In genomic region chr2:178377046-178377445, GRCh38 we compare ENCODE assay signal across 31 cellular contexts.
"Had no signal": no experiment of that assay in that cellular context is flagged by ENCODE, and none has a peak within 500 bp of the region (broad histone marks: within the 10 kb centered on the region; RNA-seq: fewer than 3 reads in every experiment).

No MANE protein-coding gene starts in this region.

- H3K4me1 Mint-ChIP-seq: memory B cell; neural crest cell; stimulated activated naive CD8-positive, alpha-beta T cell treated with anti-CD3 and anti-CD28 coated beads, Interleukin-15, amount 100 ng/mL, for 72 hours had no signal

- H3K36me3 ChIP-seq: lower lobe of right lung, neutrophil, pancreas, right lobe of liver, transverse colon, upper lobe of right lung, uterus had no signal

- H3K9me3 ChIP-seq: gastroesophageal sphincter, heart right ventricle, left ventricle myocardium inferior, lower lobe of right lung, neutrophil, pancreas, right lobe of liver, suprapubic skin, transverse colon, upper lobe of right lung, uterus had no signal

- DNase-seq: dorsolateral prefrontal cortex; effector CD4-positive, alpha-beta T cell; foreskin keratinocyte; glutamatergic neuron; heart right ventricle; hippocampal formation; islet precursor cell; kidney glomerular epithelial cell; left colon; left ventricle myocardium inferior; lower lobe of right lung; pancreas; right lobe of liver; small intestine; stimulated activated CD4-positive, alpha-beta T cell treated with anti-CD3 and anti-CD28 coated beads, Interleukin-1b, Interleukin-23, amount 100 ng/mL, for 48 hours; stimulated activated CD4-positive, alpha-beta T cell treated with anti-CD3 and anti-CD28 coated beads, Interleukin-4, amount 100 ng/mL, for 1 hour; stimulated activated CD8-positive, alpha-beta memory T cell treated with anti-CD3 and anti-CD28 coated beads, Interleukin-4, amount 100 ng/mL, for 48 hours; stimulated activated naive CD4-positive, alpha-beta T cell; stimulated activated naive CD8-positive, alpha-beta T cell treated with anti-CD3 and anti-CD28 coated beads, Interleukin-15, amount 100 ng/mL, for 72 hours; transverse colon; upper lobe of right lung; uterus had no signal

- H3K27me3 ChIP-seq: dorsolateral prefrontal cortex, foreskin keratinocyte, gastroesophageal sphincter, heart right ventricle, neutrophil, pancreas, right lobe of liver, suprapubic skin, transverse colon, upper lobe of right lung, uterus had no signal

- H3K4me1 ChIP-seq: gastroesophageal sphincter, heart right ventricle, left ventricle myocardium inferior, lower lobe of right lung, pancreas, right lobe of liver, suprapubic skin, transverse colon, upper lobe of right lung, uterus had no signal

- ATAC-seq: esophagus mucosa; foreskin keratinocyte; gastroesophageal sphincter; heart right ventricle; left colon; lower lobe of right lung; pancreas; right lobe of liver; stimulated activated naive CD8-positive, alpha-beta T cell treated with anti-CD3 and anti-CD28 coated beads, Interleukin-15, amount 100 ng/mL, for 72 hours; upper lobe of right lung had no signal

- H3K4me3 ChIP-seq: coronary artery, dorsolateral prefrontal cortex, gastroesophageal sphincter, heart right ventricle, left ventricle myocardium inferior, lower lobe of right lung, pancreas, right lobe of liver, suprapubic skin, transverse colon, upper lobe of right lung, uterus had no signal

- FAIRE-seq: pancreas, small intestine had no signal

- H3K27ac ChIP-seq: coronary artery, dorsolateral prefrontal cortex, epithelial cell of prostate, foreskin keratinocyte, gastroesophageal sphincter, heart right ventricle, left ventricle myocardium inferior, lower lobe of right lung, neutrophil, pancreas, right lobe of liver, suprapubic skin, transverse colon, upper lobe of right lung, uterus had no signal

- H3K9me3 Mint-ChIP-seq: memory B cell; natural killer cell treated with Interleukin-12 subunit alpha and Interleukin-12 subunit beta and Interleukin-15 and Interleukin-18, amount 100 ng/mL, for 72 hours; neural crest cell; stimulated activated naive CD8-positive, alpha-beta T cell treated with anti-CD3 and anti-CD28 coated beads, Interleukin-15, amount 100 ng/mL, for 72 hours had no signal

- H3K36me3 Mint-ChIP-seq: memory B cell; natural killer cell treated with Interleukin-12 subunit alpha and Interleukin-12 subunit beta and Interleukin-15 and Interleukin-18, amount 100 ng/mL, for 72 hours had no signal

- H3K4me3 Mint-ChIP-seq: memory B cell; natural killer cell treated with Interleukin-12 subunit alpha and Interleukin-12 subunit beta and Interleukin-15 and Interleukin-18, amount 100 ng/mL, for 72 hours; neural crest cell; stimulated activated naive CD8-positive, alpha-beta T cell treated with anti-CD3 and anti-CD28 coated beads, Interleukin-15, amount 100 ng/mL, for 72 hours had no signal

- H3K27ac Mint-ChIP-seq: memory B cell; natural killer cell treated with Interleukin-12 subunit alpha and Interleukin-12 subunit beta and Interleukin-15 and Interleukin-18, amount 100 ng/mL, for 72 hours; stimulated activated naive CD8-positive, alpha-beta T cell treated with anti-CD3 and anti-CD28 coated beads, Interleukin-15, amount 100 ng/mL, for 72 hours had no signal
